In the genomic region with DNA sequence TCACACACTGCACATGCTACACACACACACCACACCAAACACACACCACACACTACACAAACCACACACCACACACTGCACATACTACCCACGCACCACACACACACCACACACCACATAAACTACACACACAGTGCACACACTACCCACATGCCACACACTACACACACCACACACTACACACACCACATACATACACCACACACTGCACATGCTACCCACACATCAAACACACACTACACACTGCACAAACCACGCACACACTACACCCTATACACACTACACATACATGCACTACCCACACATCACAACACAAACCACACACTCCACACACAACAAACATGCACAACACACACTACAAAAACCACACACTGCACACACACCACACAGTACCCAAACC, we compare ENCODE assay signal across 1 cellular context.
TF ChIP-seq lines count a peak whose summit lies in the region.

No MANE protein-coding gene starts in this region.

TF ChIP-seq in GM12878, 131 proteins besides CTCF, POLR2A, EP300 and RAD21:
- TF ChIP-seq RFX5 (IDR thresholded peaks at IDR 0.05; ENCODE audit: low read depth, low read length), result no peak
- TF ChIP-seq GATAD2B (conservative IDR thresholded peaks at IDR 0.05; ENCODE audit: low read depth), result no peak
- TF ChIP-seq HDAC2 (IDR thresholded peaks at IDR 0.05), result no peak
- TF ChIP-seq NR2C2 (IDR thresholded peaks at IDR 0.05; ENCODE audit: borderline replicate concordance, control insufficient read depth, insufficient read length, low read depth), result peak; percentile 3
- TF ChIP-seq JUND (IDR thresholded peaks at IDR 0.05; ENCODE audit: low read depth, low read length), result no peak
- no peak for TF ChIP-seq RCOR1 (conservative IDR thresholded peaks at IDR 0.05; ENCODE audit: low read depth, low read length)
- peak; percentile 40; the same call in 1 of the 2 replicates for TF ChIP-seq HDGF (IDR thresholded peaks at IDR 0.05)
